ENCODE assay signal across 9 cellular contexts in the genomic region with DNA sequence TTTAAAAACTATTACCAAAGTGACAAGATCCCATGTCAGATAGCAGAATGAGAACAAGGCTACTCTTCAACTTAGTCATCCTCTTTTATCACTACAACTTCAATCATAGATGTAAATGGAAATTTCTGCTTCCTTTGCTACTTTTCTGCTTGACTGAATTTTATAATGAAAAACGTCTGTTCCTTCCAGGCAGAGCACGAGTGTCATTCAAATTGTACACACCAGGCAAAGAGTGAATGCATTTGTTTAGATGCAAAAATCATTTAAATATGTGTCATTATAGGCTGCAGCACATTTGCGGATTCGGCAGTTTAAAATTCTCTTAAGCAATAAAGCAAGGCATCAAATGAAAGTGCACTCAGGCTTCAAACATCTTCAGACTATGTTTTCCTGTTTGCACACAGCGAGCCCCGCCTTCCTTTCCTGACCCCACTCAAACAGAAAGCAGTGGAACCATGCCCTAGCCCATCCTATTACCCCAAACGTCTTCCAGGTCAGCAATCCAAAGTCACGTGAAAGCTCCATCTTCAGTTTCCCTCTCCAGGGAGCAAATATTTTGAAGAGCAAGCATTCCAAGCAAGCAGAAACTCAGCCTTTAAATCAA.
DNase-seq lines count a peak whose midpoint lies in the region; ATAC-seq and TF ChIP-seq lines count a peak whose summit lies in the region.
"Had no signal": no experiment of that assay in that cellular context is flagged by ENCODE, and none has a peak within 500 bp of the region (broad histone marks: within the 10 kb centered on the region; RNA-seq: fewer than 3 reads in every experiment).

No MANE protein-coding gene starts in this region.

- H3K9me3 ChIP-seq in adrenal gland (replicated peaks in 1 of 3) (no peaks in the 10 kb centered on the region), right lobe of liver (no peaks in the 10 kb centered on the region)
- H3K9me3 ChIP-seq: thoracic aorta had no signal

- intact Hi-C loops in adrenal gland (cut with DNase I) (no loop called here), right lobe of liver (cut with DNase I) (no loop called here)

- H3K4me3 ChIP-seq in adrenal gland = peak overlapping the region in 1 of 4 donors; percentile 17
- H3K4me3 ChIP-seq in right lobe of liver = no peak overlapping the region
- H3K4me3 ChIP-seq: thoracic aorta had no signal

- H3K4me1 ChIP-seq in adrenal gland (replicated peaks in 1 of 2) (peaks cover 21 to 54% of the 10 kb centered on the region in 2 donors), right lobe of liver (peaks cover 0 to 31% (median 10%) of the 10 kb centered on the region in 4 donors)

- H3K27me3 ChIP-seq in adrenal gland (no peaks in the 10 kb centered on the region), right lobe of liver (no peaks in the 10 kb centered on the region)

- ATAC-seq in right lobe of liver (peak; percentile 31 to 74 (median 68)), HG03439 (IDR thresholded peaks at IDR 0.05; ENCODE audit: unreplicated experiment) (no peak)

- peak; percentile 12 for DNase-seq in activated gamma-delta T cell treated with Interleukin-2 at 50 U/mL for 16 hours
- DNase-seq in activated gamma-delta T cell (lab: John Stamatoyannopoulos, UW) = no peak
- peak; percentile 35 for DNase-seq in NCI-H1694 treated with DMSO at 0.1 percent for 48 hours (lab: John Stamatoyannopoulos, UW)
- peak in 5 of 7 donors; percentile 32 to 66 (median 40) for DNase-seq in adrenal gland
- DNase-seq in right lobe of liver = no peak
- no peak for DNase-seq in NK-92 (lab: John Stamatoyannopoulos, UW; ENCODE audit: unreplicated experiment)
- DNase-seq in GDM1 (lab: John Stamatoyannopoulos, UW) = no peak

- H3K27ac ChIP-seq in adrenal gland (peak overlapping the region in 3 of 5 donors; percentile 8 to 44 (median 37)), right lobe of liver (peak overlapping the region; percentile 13 to 15 (median 13))
- H3K27ac ChIP-seq: thoracic aorta had no signal

- WGBS in adrenal gland, 4 donors = 2 to 11% (median 10%) methylated on average over 8 of the region's 8 CpGs
- WGBS in right lobe of liver (ENCODE audit: insufficient coverage, low coverage, low lambda C conversion rate, missing lambda C conversion rate) = 26% methylated on average over 8 of the region's 8 CpGs

- no peak for TF ChIP-seq CTCF in adrenal gland (IDR thresholded peaks at IDR 0.05)
- TF ChIP-seq CTCF in right lobe of liver (IDR thresholded peaks at IDR 0.05) = no peak

- no peaks in the 10 kb centered on the region for H3K36me3 ChIP-seq in adrenal gland (replicated peaks in 1 of 2)
- no peaks in the 10 kb centered on the region for H3K36me3 ChIP-seq in right lobe of liver
- H3K36me3 ChIP-seq: thoracic aorta had no signal

- TF ChIP-seq POLR2A in adrenal gland (IDR thresholded peaks at IDR 0.05) (no peak), right lobe of liver (IDR thresholded peaks at IDR 0.05) (no peak)

Comparison
In these comparisons a context has a peak if more than half of its experiments do, and no peak if none do; other contexts are left out.
1. DNase-seq: peak in activated gamma-delta T cell treated with Interleukin-2 at 50 U/mL for 16 hours (single experiment), NCI-H1694 treated with DMSO at 0.1 percent for 48 hours (single experiment) and adrenal gland (5 of 7); none in activated gamma-delta T cell (single experiment), right lobe of liver (0 of 3), NK-92 (single experiment) and GDM1 (single experiment).